1 cellular context compared by ENCODE assay signal in genomic region chr11:12772324-12772723, GRCh38.
TF ChIP-seq lines count a peak whose summit lies in the region.

No MANE protein-coding gene starts in this region.

TF ChIP-seq in GM23338, 12 proteins besides CTCF, POLR2A, EP300 and RAD21 (continued from another document):
- TF ChIP-seq REST (IDR thresholded peaks at IDR 0.05; ENCODE audit: unreplicated experiment) (no peak), STAT1 (IDR thresholded peaks at IDR 0.05; ENCODE audit: unreplicated experiment) (no peak), EZH2phosphoT487 (IDR thresholded peaks at IDR 0.05; ENCODE audit: unreplicated experiment) (no peak), JUNB (IDR thresholded peaks at IDR 0.05; ENCODE audit: unreplicated experiment) (no peak), EZH2 (IDR thresholded peaks at IDR 0.05; ENCODE audit: low read depth, unreplicated experiment) (no peak), ZNF331 (CRISPR knock-in tag; IDR thresholded peaks at IDR 0.05; ENCODE audit: low read depth) (no peak)
